1 cellular context compared by ENCODE assay signal in genomic region chr5:138352071-138352721, GRCh38.
TF ChIP-seq lines count a peak whose summit lies in the region.

KDM3B (plus strand) TSS chr5:138352685; CDS start chr5:138352796, 111 bp downstream.

TF ChIP-seq in GM12878, 131 proteins besides CTCF, POLR2A, EP300 and RAD21 (continued from another document and continues in another):
- TF ChIP-seq ZBTB40 (IDR thresholded peaks at IDR 0.05; ENCODE audit: borderline replicate concordance) (no peak), RBBP5 (conservative IDR thresholded peaks at IDR 0.05) (no peak), ZNF592 (IDR thresholded peaks at IDR 0.05) (peak; percentile 95), CHD1 (IDR thresholded peaks at IDR 0.05; ENCODE audit: low read depth, low read length) (no peak), TBL1XR1 (IDR thresholded peaks at IDR 0.05; ENCODE audit: low read depth, low read length) (peak; percentile 52; the same call in 1 of the 2 replicates), CUX1 (IDR thresholded peaks at IDR 0.05; ENCODE audit: insufficient replicate concordance, low read depth, low read length) (no peak), SMARCA5 (IDR thresholded peaks at IDR 0.05) (peak; percentile 100), CBX5 (IDR thresholded peaks at IDR 0.05; ENCODE audit: low read depth) (peak; percentile 72; the same call in 1 of the 2 replicates), EED (IDR thresholded peaks at IDR 0.05; ENCODE audit: low read depth) (no peak), PRDM15 (CRISPR knock-in tag; IDR thresholded peaks at IDR 0.05) (no peak), POLR2AphosphoS2 (IDR thresholded peaks at IDR 0.05; ENCODE audit: low read depth, low read length) (no peak), SIN3A (IDR thresholded peaks at IDR 0.05; ENCODE audit: low read depth, low read length) (no peak), ZNF622 (IDR thresholded peaks at IDR 0.05) (no peak), SUZ12 (IDR thresholded peaks at IDR 0.05; ENCODE audit: unreplicated experiment) (no peak), RB1 (IDR thresholded peaks at IDR 0.05; ENCODE audit: borderline replicate concordance) (peak; percentile 64; the same call in 1 of the 2 replicates), FOXM1 (IDR thresholded peaks at IDR 0.05; ENCODE audit: low read depth, low read length) (0 out of 2 replicates have a peak, but pooled peaks have one; percentile 59), ZSCAN29 (IDR thresholded peaks at IDR 0.05) (no peak), ZNF384 (IDR thresholded peaks at IDR 0.05; ENCODE audit: borderline replicate concordance, low read depth, low read length) (no peak), HDGF (IDR thresholded peaks at IDR 0.05) (0 out of 2 replicates have a peak, but pooled peaks have one; percentile 20), PAX8 (IDR thresholded peaks at IDR 0.05) (no peak), GABPA (IDR thresholded peaks at IDR 0.05; ENCODE audit: low read depth) (no peak), KAT2A (conservative IDR thresholded peaks at IDR 0.05; ENCODE audit: control insufficient read depth, low read depth, low read length) (no peak), MTA2 (IDR thresholded peaks at IDR 0.05; ENCODE audit: low read depth) (no peak), SUPT20H (IDR thresholded peaks at IDR 0.05; ENCODE audit: borderline replicate concordance, control insufficient read depth, low read depth, low read length) (no peak), E2F4 (IDR thresholded peaks at IDR 0.05; ENCODE audit: low read depth, low read length) (no peak), TCF3 (IDR thresholded peaks at IDR 0.05; ENCODE audit: borderline replicate concordance, insufficient read depth, low read depth, low read length) (0 out of 2 replicates have a peak, but pooled peaks have one; percentile 24)
- TF ChIP-seq, protein P1, sequence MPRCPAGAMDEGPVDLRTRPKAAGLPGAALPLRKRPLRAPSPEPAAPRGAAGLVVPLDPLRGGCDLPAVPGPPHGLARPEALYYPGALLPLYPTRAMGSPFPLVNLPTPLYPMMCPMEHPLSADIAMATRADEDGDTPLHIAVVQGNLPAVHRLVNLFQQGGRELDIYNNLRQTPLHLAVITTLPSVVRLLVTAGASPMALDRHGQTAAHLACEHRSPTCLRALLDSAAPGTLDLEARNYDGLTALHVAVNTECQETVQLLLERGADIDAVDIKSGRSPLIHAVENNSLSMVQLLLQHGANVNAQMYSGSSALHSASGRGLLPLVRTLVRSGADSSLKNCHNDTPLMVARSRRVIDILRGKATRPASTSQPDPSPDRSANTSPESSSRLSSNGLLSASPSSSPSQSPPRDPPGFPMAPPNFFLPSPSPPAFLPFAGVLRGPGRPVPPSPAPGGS (IDR thresholded peaks at IDR 0.05; ENCODE audit: borderline replicate concordance, insufficient read depth, low read depth, low read length, poor library complexity, severe bottlenecking): peak; percentile 50
- TF ChIP-seq, protein P2, sequence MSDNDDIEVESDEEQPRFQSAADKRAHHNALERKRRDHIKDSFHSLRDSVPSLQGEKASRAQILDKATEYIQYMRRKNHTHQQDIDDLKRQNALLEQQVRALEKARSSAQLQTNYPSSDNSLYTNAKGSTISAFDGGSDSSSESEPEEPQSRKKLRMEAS (IDR thresholded peaks at IDR 0.05; ENCODE audit: low read depth, low read length): no peak; the same call in 1 of the 2 replicates
- TF ChIP-seq, protein P3, sequence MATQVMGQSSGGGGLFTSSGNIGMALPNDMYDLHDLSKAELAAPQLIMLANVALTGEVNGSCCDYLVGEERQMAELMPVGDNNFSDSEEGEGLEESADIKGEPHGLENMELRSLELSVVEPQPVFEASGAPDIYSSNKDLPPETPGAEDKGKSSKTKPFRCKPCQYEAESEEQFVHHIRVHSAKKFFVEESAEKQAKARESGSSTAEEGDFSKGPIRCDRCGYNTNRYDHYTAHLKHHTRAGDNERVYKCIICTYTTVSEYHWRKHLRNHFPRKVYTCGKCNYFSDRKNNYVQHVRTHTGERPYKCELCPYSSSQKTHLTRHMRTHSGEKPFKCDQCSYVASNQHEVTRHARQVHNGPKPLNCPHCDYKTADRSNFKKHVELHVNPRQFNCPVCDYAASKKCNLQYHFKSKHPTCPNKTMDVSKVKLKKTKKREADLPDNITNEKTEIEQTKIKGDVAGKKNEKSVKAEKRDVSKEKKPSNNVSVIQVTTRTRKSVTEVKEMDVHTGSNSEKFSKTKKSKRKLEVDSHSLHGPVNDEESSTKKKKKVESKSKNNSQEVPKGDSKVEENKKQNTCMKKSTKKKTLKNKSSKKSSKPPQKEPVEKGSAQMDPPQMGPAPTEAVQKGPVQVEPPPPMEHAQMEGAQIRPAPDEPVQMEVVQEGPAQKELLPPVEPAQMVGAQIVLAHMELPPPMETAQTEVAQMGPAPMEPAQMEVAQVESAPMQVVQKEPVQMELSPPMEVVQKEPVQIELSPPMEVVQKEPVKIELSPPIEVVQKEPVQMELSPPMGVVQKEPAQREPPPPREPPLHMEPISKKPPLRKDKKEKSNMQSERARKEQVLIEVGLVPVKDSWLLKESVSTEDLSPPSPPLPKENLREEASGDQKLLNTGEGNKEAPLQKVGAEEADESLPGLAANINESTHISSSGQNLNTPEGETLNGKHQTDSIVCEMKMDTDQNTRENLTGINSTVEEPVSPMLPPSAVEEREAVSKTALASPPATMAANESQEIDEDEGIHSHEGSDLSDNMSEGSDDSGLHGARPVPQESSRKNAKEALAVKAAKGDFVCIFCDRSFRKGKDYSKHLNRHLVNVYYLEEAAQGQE (IDR thresholded peaks at IDR 0.05; ENCODE audit: low read depth, low read length): no peak
- TF ChIP-seq, protein P4, sequence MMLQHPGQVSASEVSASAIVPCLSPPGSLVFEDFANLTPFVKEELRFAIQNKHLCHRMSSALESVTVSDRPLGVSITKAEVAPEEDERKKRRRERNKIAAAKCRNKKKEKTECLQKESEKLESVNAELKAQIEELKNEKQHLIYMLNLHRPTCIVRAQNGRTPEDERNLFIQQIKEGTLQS (IDR thresholded peaks at IDR 0.05; ENCODE audit: borderline replicate concordance, extremely low read depth, low read depth, low read length): peak; percentile 71; the same call in 1 of the 2 replicates
